Comparison of ENCODE assay signal across 9 cellular contexts in genomic region chr3:128794067-128794768, GRCh38.
DNase-seq lines count a peak whose midpoint lies in the region; ATAC-seq lines count a peak whose summit lies in the region.
"Had no signal": no experiment of that assay in that cellular context is flagged by ENCODE, and none has a peak within 500 bp of the region (broad histone marks: within the 10 kb centered on the region; RNA-seq: fewer than 3 reads in every experiment).

No MANE protein-coding gene starts in this region.

- no peaks in the 10 kb centered on the region for H3K4me1 ChIP-seq in HUES48 (ENCODE audit: control insufficient read depth, insufficient read depth, low read length)

- no peaks in the 10 kb centered on the region for H3K9me3 Mint-ChIP-seq in activated naive CD8-positive, alpha-beta T cell treated with anti-CD3 and anti-CD28 coated beads, Interleukin-2, amount 10 ng/mL, durations not matched to agents 7 days and 5 days
- H3K9me3 Mint-ChIP-seq: dendritic cell treated with granulocyte-macrophage colony-stimulating factor and Interleukin-4, amounts not matched to agents 40 ng/mL and 50 ng/mL, for 4 days had no signal

- intact Hi-C loops in left colon (cut with DNase I, micrococcal nuclease) = no loop called here

- no peak overlapping the region for H3K9ac ChIP-seq in HUES48 (ENCODE audit: low read depth, low read length)

- H3K4me3 Mint-ChIP-seq in activated naive CD8-positive, alpha-beta T cell treated with anti-CD3 and anti-CD28 coated beads, Interleukin-2, amount 10 ng/mL, durations not matched to agents 7 days and 5 days = peak overlapping the region; percentile 44
- H3K4me3 Mint-ChIP-seq: dendritic cell treated with granulocyte-macrophage colony-stimulating factor and Interleukin-4, amounts not matched to agents 40 ng/mL and 50 ng/mL, for 4 days had no signal

- H3K27ac Mint-ChIP-seq in activated naive CD8-positive, alpha-beta T cell treated with anti-CD3 and anti-CD28 coated beads, Interleukin-2, amount 10 ng/mL, durations not matched to agents 7 days and 5 days = peak overlapping the region; percentile 84
- H3K27ac Mint-ChIP-seq: dendritic cell treated with granulocyte-macrophage colony-stimulating factor and Interleukin-4, amounts not matched to agents 40 ng/mL and 50 ng/mL, for 4 days had no signal

- POLR2A ChIA-PET in activated naive CD8-positive, alpha-beta T cell treated with anti-CD3 and anti-CD28 coated beads, Interleukin-2, amount 10 ng/mL, durations not matched to agents 7 days and 5 days (lab: Charles Lee) = interaction anchor here (0.6 to 2.5 kb wide), 5 partner anchors 10 to 177 kb away, joined by 3 to 14 read pairs (median 4); partner anchors contain the start of gene RPN1

- H3K27ac ChIP-seq in HUES48 (ENCODE audit: low read depth, low read length) = peak overlapping the region; percentile 34

- H3K27me3 ChIP-seq in HUES48 (ENCODE audit: control insufficient read depth, insufficient read depth, low read length) = no peaks in the 10 kb centered on the region

- no peak overlapping the region for H3K4me3 ChIP-seq in HUES48 (ENCODE audit: low read depth, low read length)

- H3K9me3 ChIP-seq in HUES48 (ENCODE audit: control insufficient read depth, insufficient read depth, low read length) = no peaks in the 10 kb centered on the region

- DNase-seq in CD1c-positive myeloid dendritic cell (ENCODE audit: extremely low spot score) (peak; percentile 85), left colon (no peak), 8988T (no peak), NCI-H2196 (lab: John Stamatoyannopoulos, UW; ENCODE audit: unreplicated experiment) (no peak), C1 segment of cervical spinal cord (lab: John Stamatoyannopoulos, UW) (no peak), cerebellar cortex (ENCODE audit: low spot score) (no peak)
- no peak for DNase-seq in activated naive CD8-positive, alpha-beta T cell treated with anti-CD3 and anti-CD28 coated beads, Interleukin-2, amount 10 ng/mL, durations not matched to agents 7 days and 5 days

- peaks cover 58% of the 10 kb centered on the region for H3K4me1 Mint-ChIP-seq in activated naive CD8-positive, alpha-beta T cell treated with anti-CD3 and anti-CD28 coated beads, Interleukin-2, amount 10 ng/mL, durations not matched to agents 7 days and 5 days

- peaks cover 37% of the 10 kb centered on the region for H3K36me3 ChIP-seq in HUES48 (ENCODE audit: control insufficient read depth, insufficient read depth, low read length)

- ATAC-seq in activated naive CD8-positive, alpha-beta T cell treated with anti-CD3 and anti-CD28 coated beads, Interleukin-2, amount 10 ng/mL, durations not matched to agents 7 days and 5 days (ENCODE audit: low read depth) = peak; percentile 59
- ATAC-seq in left colon = peak; percentile 50

- H3K36me3 Mint-ChIP-seq in activated naive CD8-positive, alpha-beta T cell treated with anti-CD3 and anti-CD28 coated beads, Interleukin-2, amount 10 ng/mL, durations not matched to agents 7 days and 5 days = peaks cover 21% of the 10 kb centered on the region

- H3K27me3 Mint-ChIP-seq in activated naive CD8-positive, alpha-beta T cell treated with anti-CD3 and anti-CD28 coated beads, Interleukin-2, amount 10 ng/mL, durations not matched to agents 7 days and 5 days = no peaks in the 10 kb centered on the region
- H3K27me3 Mint-ChIP-seq: dendritic cell treated with granulocyte-macrophage colony-stimulating factor and Interleukin-4, amounts not matched to agents 40 ng/mL and 50 ng/mL, for 4 days had no signal
